27 cellular contexts compared by ENCODE assay signal in genomic region chr1:3735683-3736070, GRCh38. TPM values are rescaled to one million over a fixed set of nuclear protein-coding genes. Genes with fewer than 3 reads are reported as not detected.
A peak's percentile ranks its signal among the peaks of the same experiment; 100 is the strongest.
DNase-seq lines count a peak whose midpoint lies in the region; TF ChIP-seq lines count a peak whose summit lies in the region.
"Had no signal": no experiment of that assay in that cellular context is flagged by ENCODE, and none has a peak within 500 bp of the region (broad histone marks: within the 10 kb centered on the region; RNA-seq: fewer than 3 reads in every experiment).

No MANE protein-coding gene starts in this region.

- no peaks in the 10 kb centered on the region for H3K4me1 ChIP-seq in BE2C
- H3K4me1 ChIP-seq: HAP-1, Peyer's patch had no signal

- H3K9me3 ChIP-seq in BE2C: no peaks in the 10 kb centered on the region
- H3K9me3 ChIP-seq: HAP-1, Peyer's patch had no signal

- TF ChIP-seq CTCF in BE2C (IDR thresholded peaks at IDR 0.05; ENCODE audit: low read depth, low read length): no peak
- TF ChIP-seq CTCF in brain microvascular endothelial cell (IDR thresholded peaks at IDR 0.05; ENCODE audit: low read depth, low read length, missing control alignments): no peak
- TF ChIP-seq CTCF in nephron progenitor cell (IDR thresholded peaks at IDR 0.05): no peak
- no peak for TF ChIP-seq CTCF in Calu3 (IDR thresholded peaks at IDR 0.05; ENCODE audit: unreplicated experiment)

- BruUV-seq in Calu3 (replicated peaks; lab: Mats Ljungman, UMichigan): no TSS peak

- peak; percentile 54 for DNase-seq in DMS 273 (lab: John Stamatoyannopoulos, UW; ENCODE audit: unreplicated experiment)
- DNase-seq in DMS 273 treated with DMSO at 0.1 percent for 48 hours (lab: John Stamatoyannopoulos, UW): no peak
- peak; percentile 59 for DNase-seq in BE2C
- peak; percentile 8 for DNase-seq in brain microvascular endothelial cell
- no peak for DNase-seq in nephron progenitor cell
- DNase-seq in activated CD4-positive, CD25-positive, alpha-beta regulatory T cell (lab: John Stamatoyannopoulos, UW): no peak
- no peak for DNase-seq in SW 1271 (lab: John Stamatoyannopoulos, UW)
- DNase-seq in Calu3: no peak
- DNase-seq: CD4-positive, CD25-positive, alpha-beta regulatory T cell; DND-41; GM23248; KBM-7; MM.1S; NCI-H1048; NCI-H1417 treated with DMSO at 0.1 percent for 48 hours; NCI-H1930; NCI-H226; NCI-H774; Peyer's patch had no signal

- H3K36me3 ChIP-seq in BE2C: no peaks in the 10 kb centered on the region
- H3K36me3 ChIP-seq in brain microvascular endothelial cell (replicated peaks): peaks cover 10% of the 10 kb centered on the region

- H3K27me3 ChIP-seq in BE2C: no peaks in the 10 kb centered on the region
- H3K27me3 ChIP-seq in brain microvascular endothelial cell (replicated peaks): no peaks in the 10 kb centered on the region

- CTCF ChIA-PET in Calu3 (lab: Charles Lee): no interaction called here

- H3K27ac Mint-ChIP-seq in nephron progenitor cell (peak overlapping the region; percentile 88), Calu3 (ENCODE audit: unreplicated experiment) (no peak overlapping the region)

- H3K9me3 Mint-ChIP-seq in nephron progenitor cell (no peaks in the 10 kb centered on the region), Calu3 (ENCODE audit: low read depth, unreplicated experiment) (no peaks in the 10 kb centered on the region)
- H3K9me3 Mint-ChIP-seq: CD4-positive, CD25-positive, alpha-beta regulatory T cell had no signal

- H3K4me1 Mint-ChIP-seq in nephron progenitor cell: peaks cover 37% of the 10 kb centered on the region
- no peaks in the 10 kb centered on the region for H3K4me1 Mint-ChIP-seq in Calu3 (ENCODE audit: low read depth, unreplicated experiment)
- H3K4me1 Mint-ChIP-seq: CD4-positive, CD25-positive, alpha-beta regulatory T cell had no signal

- H3K27me3 Mint-ChIP-seq in nephron progenitor cell (ENCODE audit: low read depth, poor library complexity) (peaks cover 2% of the 10 kb centered on the region), Calu3 (ENCODE audit: unreplicated experiment) (no peaks in the 10 kb centered on the region)
- H3K27me3 Mint-ChIP-seq: CD4-positive, CD25-positive, alpha-beta regulatory T cell had no signal

- in situ Hi-C loops in brain microvascular endothelial cell (cut with HindIII; ENCODE audit: low pct_ligation_motif_present, low sequenced_read_pairs): no loop called here

- intact Hi-C loops in Calu3 (cut with micrococcal nuclease; ENCODE audit: unreplicated experiment): no loop called here

- peak overlapping the region; percentile 29 for H3K27ac ChIP-seq in brain microvascular endothelial cell
- H3K27ac ChIP-seq: 22Rv1, GM23248, HL-60, Peyer's patch had no signal

- no peak overlapping the region for H3K4me3 ChIP-seq in BE2C (ENCODE audit: low read depth, low read length)
- H3K4me3 ChIP-seq in brain microvascular endothelial cell (ENCODE audit: low read depth, low read length): no peak overlapping the region
- H3K4me3 ChIP-seq: GM12878, GM23248, HAP-1, Peyer's patch had no signal

- H3K4me3 Mint-ChIP-seq in nephron progenitor cell: no peak overlapping the region
- no peak overlapping the region for H3K4me3 Mint-ChIP-seq in Calu3 (ENCODE audit: low read depth, unreplicated experiment)
- H3K4me3 Mint-ChIP-seq: CD4-positive, CD25-positive, alpha-beta regulatory T cell had no signal

- H3K36me3 Mint-ChIP-seq in nephron progenitor cell (ENCODE audit: low read depth) (peaks cover 12% of the 10 kb centered on the region), Calu3 (ENCODE audit: insufficient read depth, unreplicated experiment) (no peaks in the 10 kb centered on the region)

RNA-seq across cellular contexts. Expression of gene CCDC27, which starts 16.6 kb away (rescaled TPM):
- not detected for polyA plus RNA-seq in BE2C (2012; ENCODE audit: insufficient read depth, insufficient read length, low read depth)
- total RNA-seq in Calu3 (2022): not detected in 2 replicates
- total RNA-seq: CD4-positive, CD25-positive, alpha-beta regulatory T cell; GM12878; GM23248; HepG2; HT-29; OCI-LY7; Peyer's patch had no signal
- polyA plus RNA-seq: AG04450; CD4-positive, CD25-positive, alpha-beta regulatory T cell; GM23248; HepG2 had no signal

RNA-seq across cellular contexts. Expression of gene SMIM1, which starts 36.9 kb away (rescaled TPM):
- not detected for polyA plus RNA-seq in BE2C (2012; ENCODE audit: insufficient read depth, insufficient read length, low read depth)
- total RNA-seq in Calu3 (2022): 2.7 and 4.2 TPM in 2 replicates
- total RNA-seq: GM12878, GM23248, HT-29, Peyer's patch had no signal
- polyA plus RNA-seq: GM23248 had no signal

Comparison
In these comparisons a context has a peak if more than half of its experiments do, and no peak if none do; other contexts are left out.
1. DNase-seq: peak in DMS 273 (single experiment), BE2C (single experiment) and brain microvascular endothelial cell (single experiment); none in DMS 273 treated with DMSO at 0.1 percent for 48 hours (single experiment), nephron progenitor cell (single experiment), activated CD4-positive, CD25-positive, alpha-beta regulatory T cell (0 of 4), SW 1271 (0 of 2) and Calu3 (single experiment).